8 cellular contexts compared by ENCODE assay signal in genomic region chr1:211951856-211952255, GRCh38.
DNase-seq lines count a peak whose midpoint lies in the region; ATAC-seq and TF ChIP-seq lines count a peak whose summit lies in the region.

No MANE protein-coding gene starts in this region.

- no peaks in the 10 kb centered on the region for H3K79me2 ChIP-seq in Karpas-422 (ENCODE audit: low read length)

- POLR2A ChIA-PET in CD8-positive, alpha-beta T cell (lab: Charles Lee), result no interaction called here

- no peaks in the 10 kb centered on the region for H3K9me3 Mint-ChIP-seq in effector memory CD8-positive, alpha-beta T cell
- H3K9me3 Mint-ChIP-seq in CD8-positive, alpha-beta T cell, result peaks cover 3% of the 10 kb centered on the region

- H3K36me3 Mint-ChIP-seq in effector memory CD8-positive, alpha-beta T cell (ENCODE audit: insufficient read depth), result no peaks in the 10 kb centered on the region
- peaks cover 16% of the 10 kb centered on the region for H3K36me3 Mint-ChIP-seq in CD8-positive, alpha-beta T cell

- intact Hi-C loops in CD8-positive, alpha-beta T cell (cut with DNase I, micrococcal nuclease), result no loop called here

- H3K9ac ChIP-seq in Karpas-422 (ENCODE audit: low read length), result no peak overlapping the region

- no peak for TF ChIP-seq CTCF in GM13976 (IDR thresholded peaks at IDR 0.05; ENCODE audit: borderline replicate concordance, control extremely low read depth, extremely low read depth, insufficient read depth, missing control alignments)
- no peak for TF ChIP-seq CTCF in CD8-positive, alpha-beta T cell (IDR thresholded peaks at IDR 0.05)

- no peaks in the 10 kb centered on the region for H3K9me3 ChIP-seq in Karpas-422 (ENCODE audit: low read length)
- no peaks in the 10 kb centered on the region for H3K9me3 ChIP-seq in CD8-positive, alpha-beta T cell (ENCODE audit: low read length)

- H3K27ac Mint-ChIP-seq in effector memory CD8-positive, alpha-beta T cell, result no peak overlapping the region
- H3K27ac Mint-ChIP-seq in CD8-positive, alpha-beta T cell, result no peak overlapping the region

- no peaks in the 10 kb centered on the region for H3K27me3 ChIP-seq in Karpas-422 (ENCODE audit: low read length)
- no peaks in the 10 kb centered on the region for H3K27me3 ChIP-seq in CD8-positive, alpha-beta T cell (ENCODE audit: insufficient read depth, low read length)

- no peaks in the 10 kb centered on the region for H3K27me3 Mint-ChIP-seq in effector memory CD8-positive, alpha-beta T cell
- no peaks in the 10 kb centered on the region for H3K27me3 Mint-ChIP-seq in CD8-positive, alpha-beta T cell (ENCODE audit: low read depth)

- no peaks in the 10 kb centered on the region for H3K9me2 ChIP-seq in Karpas-422 (replicated peaks; ENCODE audit: insufficient read depth, low read length)

- H3K4me2 ChIP-seq in Karpas-422 (ENCODE audit: low read depth, low read length, poor library complexity, severe bottlenecking), result no peak overlapping the region

- no peak overlapping the region for H2AFZ ChIP-seq in Karpas-422 (ENCODE audit: low read length)

- DNase-seq in GM13976 (ENCODE audit: low spot score), result peak; percentile 56
- DNase-seq in LHCN-M2 (ENCODE audit: low read depth), result peak; percentile 53
- DNase-seq in glomerular endothelial cell (ENCODE audit: extremely low read depth, low read depth, low spot score), result peak; percentile 42
- no peak for DNase-seq in effector memory CD8-positive, alpha-beta T cell
- no peak for DNase-seq in mucosa of gallbladder (ENCODE audit: low spot score)
- DNase-seq in Karpas-422, result no peak
- no peak for DNase-seq in CD8-positive, alpha-beta T cell

- in situ Hi-C loops in GM13976 (cut with MboI; ENCODE audit: low sequenced_read_pairs, unreplicated experiment), result no loop called here

- peaks cover 13% of the 10 kb centered on the region for H3K36me3 ChIP-seq in Karpas-422 (ENCODE audit: insufficient read depth, low read length)
- H3K36me3 ChIP-seq in CD8-positive, alpha-beta T cell (ENCODE audit: insufficient read depth, low read length), result no peaks in the 10 kb centered on the region

- H3K27ac ChIP-seq in Karpas-422 (ENCODE audit: low read length), result no peak overlapping the region
- no peak overlapping the region for H3K27ac ChIP-seq in CD8-positive, alpha-beta T cell (ENCODE audit: low read depth, low read length)

- H4K20me1 ChIP-seq in Karpas-422 (ENCODE audit: insufficient read depth, low read depth, low read length), result no peaks in the 10 kb centered on the region

- H3K4me1 ChIP-seq in Karpas-422 (ENCODE audit: low read length), result no peaks in the 10 kb centered on the region
- peaks cover 8% of the 10 kb centered on the region for H3K4me1 ChIP-seq in CD8-positive, alpha-beta T cell (ENCODE audit: insufficient read depth, low read length)

- H3K4me3 ChIP-seq in Karpas-422 (ENCODE audit: low read length), result no peak overlapping the region
- H3K4me3 ChIP-seq in CD8-positive, alpha-beta T cell (ENCODE audit: low read depth, low read length), result no peak overlapping the region

- CTCF ChIA-PET in CD8-positive, alpha-beta T cell (lab: Charles Lee), result no interaction called here

- H3K4me1 Mint-ChIP-seq in effector memory CD8-positive, alpha-beta T cell (ENCODE audit: low read depth in 2 of 2), result no peaks in the 10 kb centered on the region
- H3K4me1 Mint-ChIP-seq in CD8-positive, alpha-beta T cell (ENCODE audit: low read depth), result no peaks in the 10 kb centered on the region

- ATAC-seq in GM21737 (IDR thresholded peaks at IDR 0.05; ENCODE audit: unreplicated experiment), result peak; percentile 95
- ATAC-seq in effector memory CD8-positive, alpha-beta T cell (replicated peaks), result no peak
- no peak for ATAC-seq in CD8-positive, alpha-beta T cell

- no peak overlapping the region for H3K4me3 Mint-ChIP-seq in effector memory CD8-positive, alpha-beta T cell
- no peak overlapping the region for H3K4me3 Mint-ChIP-seq in CD8-positive, alpha-beta T cell

Comparison
In these comparisons a context has a peak if more than half of its experiments do, and no peak if none do; other contexts are left out.
1. DNase-seq: peak in GM13976 (single experiment), LHCN-M2 (single experiment) and glomerular endothelial cell (single experiment); none in effector memory CD8-positive, alpha-beta T cell (0 of 3), mucosa of gallbladder (single experiment), Karpas-422 (single experiment) and CD8-positive, alpha-beta T cell (0 of 7).